8 cellular contexts compared by ENCODE assay signal in the genomic region with DNA sequence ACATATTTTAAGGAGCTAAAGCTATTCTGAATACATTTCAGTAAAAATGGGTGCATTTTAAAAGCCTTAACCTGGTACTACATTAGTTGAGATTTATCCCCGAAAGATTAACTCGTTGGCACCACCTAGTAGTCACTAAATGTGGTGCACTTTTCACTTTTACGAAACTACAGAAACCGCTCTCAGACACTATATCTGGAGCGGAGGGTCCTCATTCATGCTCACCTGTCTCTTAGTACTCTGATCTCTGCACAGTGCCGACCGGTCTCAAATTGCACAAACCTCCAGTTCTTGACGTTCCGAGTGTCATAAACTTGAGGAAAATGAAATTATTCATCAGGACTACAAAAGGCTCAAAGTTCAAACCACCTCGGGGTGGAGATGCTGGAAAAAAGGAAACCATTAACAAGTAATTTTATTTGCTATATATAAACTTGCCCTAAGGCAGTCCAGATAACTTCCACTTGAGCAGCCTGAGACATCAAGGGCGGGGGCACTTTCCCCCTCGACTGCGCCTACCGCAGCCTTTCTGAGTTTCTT. TPM values are rescaled to one million over a fixed set of nuclear protein-coding genes. Genes with fewer than 3 reads are reported as not detected.
DNase-seq lines count a peak whose midpoint lies in the region; ATAC-seq and TF ChIP-seq lines count a peak whose summit lies in the region.

No MANE protein-coding gene starts in this region.

- H3K36me3 Mint-ChIP-seq in activated CD8-positive, alpha-beta memory T cell treated with anti-CD3 and anti-CD28 coated beads, Interleukin-2, amount 10 ng/mL, durations not matched to agents 7 days and 5 days = peaks cover 2% of the 10 kb centered on the region
- H3K36me3 Mint-ChIP-seq in HFFc6 (ENCODE audit: low read depth) = peaks cover 9% of the 10 kb centered on the region
- H3K36me3 Mint-ChIP-seq in activated CD4-positive, alpha-beta memory T cell treated with anti-CD3 and anti-CD28 coated beads, Interleukin-2, amount 10 ng/mL, durations not matched to agents 7 days and 5 days (ENCODE audit: low read depth) = peaks cover 19% of the 10 kb centered on the region
- peaks cover 0 to 27% (median 2%) of the 10 kb centered on the region in 3 donors for H3K36me3 Mint-ChIP-seq in naive thymus-derived CD8-positive, alpha-beta T cell

- H3K27me3 Mint-ChIP-seq in activated CD8-positive, alpha-beta memory T cell treated with anti-CD3 and anti-CD28 coated beads, Interleukin-2, amount 10 ng/mL, durations not matched to agents 7 days and 5 days = no peaks in the 10 kb centered on the region
- no peaks in the 10 kb centered on the region; the same call in 1 of the 2 replicates for H3K27me3 Mint-ChIP-seq in HFFc6 (ENCODE audit: insufficient read depth)
- no peaks in the 10 kb centered on the region for H3K27me3 Mint-ChIP-seq in activated CD4-positive, alpha-beta memory T cell treated with anti-CD3 and anti-CD28 coated beads, Interleukin-2, amount 10 ng/mL, durations not matched to agents 7 days and 5 days
- no peaks in the 10 kb centered on the region for H3K27me3 Mint-ChIP-seq in naive thymus-derived CD8-positive, alpha-beta T cell

- no peaks in the 10 kb centered on the region for H3K9me3 Mint-ChIP-seq in activated CD8-positive, alpha-beta memory T cell treated with anti-CD3 and anti-CD28 coated beads, Interleukin-2, amount 10 ng/mL, durations not matched to agents 7 days and 5 days (ENCODE audit: low read depth)
- no peaks in the 10 kb centered on the region for H3K9me3 Mint-ChIP-seq in HFFc6
- no peaks in the 10 kb centered on the region for H3K9me3 Mint-ChIP-seq in activated CD4-positive, alpha-beta memory T cell treated with anti-CD3 and anti-CD28 coated beads, Interleukin-2, amount 10 ng/mL, durations not matched to agents 7 days and 5 days
- no peaks in the 10 kb centered on the region for H3K9me3 Mint-ChIP-seq in naive thymus-derived CD8-positive, alpha-beta T cell

- H3K27ac Mint-ChIP-seq in activated CD8-positive, alpha-beta memory T cell treated with anti-CD3 and anti-CD28 coated beads, Interleukin-2, amount 10 ng/mL, durations not matched to agents 7 days and 5 days = peak overlapping the region; percentile 97
- peak overlapping the region; percentile 93 for H3K27ac Mint-ChIP-seq in HFFc6
- peak overlapping the region; percentile 93 for H3K27ac Mint-ChIP-seq in activated CD4-positive, alpha-beta memory T cell treated with anti-CD3 and anti-CD28 coated beads, Interleukin-2, amount 10 ng/mL, durations not matched to agents 7 days and 5 days
- peak overlapping the region; percentile 60 to 99 (median 98) for H3K27ac Mint-ChIP-seq in naive thymus-derived CD8-positive, alpha-beta T cell

- peak overlapping the region; percentile 92 for H3K4me3 Mint-ChIP-seq in activated CD8-positive, alpha-beta memory T cell treated with anti-CD3 and anti-CD28 coated beads, Interleukin-2, amount 10 ng/mL, durations not matched to agents 7 days and 5 days
- peak overlapping the region; percentile 98 for H3K4me3 Mint-ChIP-seq in HFFc6
- peak overlapping the region; percentile 98 for H3K4me3 Mint-ChIP-seq in activated CD4-positive, alpha-beta memory T cell treated with anti-CD3 and anti-CD28 coated beads, Interleukin-2, amount 10 ng/mL, durations not matched to agents 7 days and 5 days
- H3K4me3 Mint-ChIP-seq in naive thymus-derived CD8-positive, alpha-beta T cell = peak overlapping the region; percentile 97 to 99 (median 98)

- ATAC-seq in activated CD8-positive, alpha-beta memory T cell treated with anti-CD3 and anti-CD28 coated beads, Interleukin-2, amount 10 ng/mL, durations not matched to agents 7 days and 5 days = peak; percentile 34
- ATAC-seq in naive thymus-derived CD8-positive, alpha-beta T cell = peak; percentile 36 to 47
- no peak for ATAC-seq in HG02884 (IDR thresholded peaks at IDR 0.05; ENCODE audit: unreplicated experiment)

- DNase-seq in activated CD8-positive, alpha-beta memory T cell treated with anti-CD3 and anti-CD28 coated beads, Interleukin-2, amount 10 ng/mL, durations not matched to agents 7 days and 5 days = peak; percentile 53
- no peak for DNase-seq in activated CD8-positive, alpha-beta memory T cell treated with anti-CD3 and anti-CD28 coated beads, Interleukin-2, amount 50 U/mL, for 48 hours
- peak; percentile 64 for DNase-seq in HFFc6
- DNase-seq in NCI-H2196 treated with DMSO at 0.1 percent for 48 hours (lab: John Stamatoyannopoulos, UW; ENCODE audit: unreplicated experiment) = peak; percentile 14
- peak; percentile 27 for DNase-seq in activated CD4-positive, alpha-beta memory T cell treated with anti-CD3 and anti-CD28 coated beads, Interleukin-2, amount 10 ng/mL, durations not matched to agents 7 days and 5 days
- peak; percentile 78 for DNase-seq in fibroblast of peridontal ligament (ENCODE audit: extremely low read depth)
- peak in 5 of 10 donors; percentile 22 to 44 (median 27) for DNase-seq in naive thymus-derived CD8-positive, alpha-beta T cell

- POLR2A ChIA-PET in activated CD4-positive, alpha-beta memory T cell treated with anti-CD3 and anti-CD28 coated beads, Interleukin-2, amount 10 ng/mL, durations not matched to agents 7 days and 5 days (lab: Charles Lee) = interaction anchor here (0.8 to 1.8 kb wide), 5 partner anchors 20 to 225 kb away, joined by 3 to 7 read pairs (median 3); no protein-coding TSS in a partner anchor
- POLR2A ChIA-PET in naive thymus-derived CD8-positive, alpha-beta T cell (lab: Charles Lee) = interaction anchor here (1.0 to 1.5 kb wide), 4 partner anchors 9 to 488 kb away, joined by 3 to 4 read pairs (median 4); partner anchors contain the start of gene CENPS

- TF ChIP-seq CTCF in HFFc6 (IDR thresholded peaks at IDR 0.05) = peak; percentile 76

- CTCF ChIA-PET in activated CD8-positive, alpha-beta memory T cell treated with anti-CD3 and anti-CD28 coated beads, Interleukin-2, amount 10 ng/mL, durations not matched to agents 7 days and 5 days (lab: Charles Lee) = interaction anchor here (0.6 to 2.9 kb wide), 18 partner anchors 8 to 488 kb away, joined by 3 to 19 read pairs (median 4); partner anchors contain the start of gene CENPS
- CTCF ChIA-PET in activated CD4-positive, alpha-beta memory T cell treated with anti-CD3 and anti-CD28 coated beads, Interleukin-2, amount 10 ng/mL, durations not matched to agents 7 days and 5 days (lab: Charles Lee) = interaction anchor here (0.8 to 1.9 kb wide), 8 partner anchors 24 to 163 kb away, joined by 3 to 6 read pairs (median 3); no protein-coding TSS in a partner anchor

- H3K4me1 Mint-ChIP-seq in activated CD8-positive, alpha-beta memory T cell treated with anti-CD3 and anti-CD28 coated beads, Interleukin-2, amount 10 ng/mL, durations not matched to agents 7 days and 5 days = peaks cover 25% of the 10 kb centered on the region
- peaks cover 15% of the 10 kb centered on the region for H3K4me1 Mint-ChIP-seq in HFFc6 (ENCODE audit: low read depth)
- peaks cover 28% of the 10 kb centered on the region for H3K4me1 Mint-ChIP-seq in activated CD4-positive, alpha-beta memory T cell treated with anti-CD3 and anti-CD28 coated beads, Interleukin-2, amount 10 ng/mL, durations not matched to agents 7 days and 5 days
- H3K4me1 Mint-ChIP-seq in naive thymus-derived CD8-positive, alpha-beta T cell = peaks cover 11 to 42% (median 32%) of the 10 kb centered on the region in 4 donors

RNA-seq across cellular contexts. Expression of gene LZIC, which starts 0.7 kb away (rescaled TPM):
- total RNA-seq in activated CD8-positive, alpha-beta memory T cell treated with anti-CD3 and anti-CD28 coated beads, Interleukin-2, amount 10 ng/mL, durations not matched to agents 7 days and 5 days = 10 to 100 TPM; 25.0 to 27.7 TPM
- total RNA-seq in HFFc6 (2021; fragmentation: NEBNext Ultra II Directional; extraction: Animal tissue kit (Norgen Biotek cat#: 25700)) = 10 to 100 TPM; 28.0 to 34.8 (median 30.9) TPM
- total RNA-seq in activated CD4-positive, alpha-beta memory T cell treated with anti-CD3 and anti-CD28 coated beads, Interleukin-2, amount 10 ng/mL, durations not matched to agents 7 days and 5 days = 10 to 100 TPM; 25.2 to 26.5 TPM
- total RNA-seq in naive thymus-derived CD8-positive, alpha-beta T cell = 10 to 100 TPM; 28.8 to 31.5 TPM
- polyA plus RNA-seq in naive thymus-derived CD8-positive, alpha-beta T cell = 10 to 100 TPM; 34.2 to 39.8 (median 38.0) TPM

RNA-seq across cellular contexts. Expression of gene NMNAT1, which starts 0.8 kb away (rescaled TPM):
- 1 to 10 TPM; 6.5 to 10.0 TPM for total RNA-seq in activated CD8-positive, alpha-beta memory T cell treated with anti-CD3 and anti-CD28 coated beads, Interleukin-2, amount 10 ng/mL, durations not matched to agents 7 days and 5 days
- 10 to 100 TPM; 12.9 to 16.0 (median 14.8) TPM for total RNA-seq in HFFc6 (2021; fragmentation: NEBNext Ultra II Directional; extraction: Animal tissue kit (Norgen Biotek cat#: 25700))
- 1 to 10 TPM; 5.6 to 6.2 TPM for total RNA-seq in activated CD4-positive, alpha-beta memory T cell treated with anti-CD3 and anti-CD28 coated beads, Interleukin-2, amount 10 ng/mL, durations not matched to agents 7 days and 5 days
- total RNA-seq in naive thymus-derived CD8-positive, alpha-beta T cell = 1 to 10 TPM; 8.1 to 9.3 TPM
- 1 to 10 TPM; 3.4 to 7.3 (median 5.2) TPM for polyA plus RNA-seq in naive thymus-derived CD8-positive, alpha-beta T cell

RNA-seq across cellular contexts. Expression of gene CTNNBIP1, which starts 32.4 kb away (rescaled TPM):
- total RNA-seq in activated CD8-positive, alpha-beta memory T cell treated with anti-CD3 and anti-CD28 coated beads, Interleukin-2, amount 10 ng/mL, durations not matched to agents 7 days and 5 days = 10 to 100 TPM; 10.9 to 15.8 TPM
- 10 to 100 TPM; 19.7 to 25.5 (median 21.4) TPM for total RNA-seq in HFFc6 (2021; fragmentation: NEBNext Ultra II Directional; extraction: Animal tissue kit (Norgen Biotek cat#: 25700))
- total RNA-seq in activated CD4-positive, alpha-beta memory T cell treated with anti-CD3 and anti-CD28 coated beads, Interleukin-2, amount 10 ng/mL, durations not matched to agents 7 days and 5 days = 10 to 100 TPM; 10.8 to 12.7 TPM
- 1 to 10 TPM; 7.5 to 8.9 TPM for total RNA-seq in naive thymus-derived CD8-positive, alpha-beta T cell
- polyA plus RNA-seq in naive thymus-derived CD8-positive, alpha-beta T cell = 10 to 100 TPM in 1 of 3 donors, 1 to 10 TPM in 2; 7.0 to 17.1 (median 9.9) TPM

RNA-seq across cellular contexts. Expression of gene RBP7, which starts 54.6 kb away (rescaled TPM):
- not detected for total RNA-seq in activated CD8-positive, alpha-beta memory T cell treated with anti-CD3 and anti-CD28 coated beads, Interleukin-2, amount 10 ng/mL, durations not matched to agents 7 days and 5 days
- total RNA-seq in HFFc6 (2021; fragmentation: NEBNext Ultra II Directional; extraction: Animal tissue kit (Norgen Biotek cat#: 25700)) = under 1 TPM in 4 of 6 experiments, not detected in 2; 0.37 to 0.76 (median 0.47) TPM
- total RNA-seq in activated CD4-positive, alpha-beta memory T cell treated with anti-CD3 and anti-CD28 coated beads, Interleukin-2, amount 10 ng/mL, durations not matched to agents 7 days and 5 days = not detected
- total RNA-seq in naive thymus-derived CD8-positive, alpha-beta T cell = not detected
- polyA plus RNA-seq in naive thymus-derived CD8-positive, alpha-beta T cell = not detected
